In the genomic region with DNA sequence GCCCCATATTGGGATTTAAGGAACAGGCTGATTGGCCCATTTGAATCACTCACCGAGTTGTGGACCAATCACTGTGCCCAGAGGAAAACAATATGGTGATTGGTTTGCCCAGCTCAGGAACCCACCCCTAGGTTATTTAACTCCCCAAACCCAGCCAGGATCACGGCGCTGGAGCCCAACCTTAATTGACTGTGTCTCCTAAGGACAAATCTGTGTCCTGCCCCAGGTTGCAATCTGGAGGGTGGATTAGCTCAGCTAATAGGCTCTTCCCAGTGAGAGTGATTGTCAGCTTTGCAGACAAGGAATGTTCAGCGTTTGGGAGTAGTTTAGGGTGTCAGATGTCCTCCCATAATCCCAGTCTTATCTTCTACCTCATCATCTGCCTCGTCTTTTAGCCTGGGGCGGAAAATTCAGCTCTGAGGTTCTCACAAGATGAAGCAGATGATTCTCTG, we compare ENCODE assay signal across 1 cellular context.
A peak's percentile ranks its signal among the peaks of the same experiment; 100 is the strongest.
TF ChIP-seq lines count a peak whose summit lies in the region.

No MANE protein-coding gene starts in this region.

TF ChIP-seq in HEK293, 187 proteins besides CTCF, POLR2A, EP300 and RAD21:
- TF ChIP-seq, protein P1, sequence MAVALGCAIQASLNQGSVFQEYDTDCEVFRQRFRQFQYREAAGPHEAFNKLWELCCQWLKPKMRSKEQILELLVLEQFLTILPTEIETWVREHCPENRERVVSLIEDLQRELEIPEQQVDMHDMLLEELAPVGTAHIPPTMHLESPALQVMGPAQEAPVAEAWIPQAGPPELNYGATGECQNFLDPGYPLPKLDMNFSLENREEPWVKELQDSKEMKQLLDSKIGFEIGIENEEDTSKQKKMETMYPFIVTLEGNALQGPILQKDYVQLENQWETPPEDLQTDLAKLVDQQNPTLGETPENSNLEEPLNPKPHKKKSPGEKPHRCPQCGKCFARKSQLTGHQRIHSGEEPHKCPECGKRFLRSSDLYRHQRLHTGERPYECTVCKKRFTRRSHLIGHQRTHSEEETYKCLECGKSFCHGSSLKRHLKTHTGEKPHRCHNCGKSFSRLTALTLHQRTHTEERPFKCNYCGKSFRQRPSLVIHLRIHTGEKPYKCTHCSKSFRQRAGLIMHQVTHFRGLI (tag by site-specific recombination; IDR thresholded peaks at IDR 0.05): peak; percentile 81
- TF ChIP-seq ZNF501 (tag by site-specific recombination; IDR thresholded peaks at IDR 0.05) (no peak), SP2 (tag by site-specific recombination; IDR thresholded peaks at IDR 0.05) (peak; percentile 20; the same call in 1 of the 2 replicates), ZBTB21 (tag by site-specific recombination; IDR thresholded peaks at IDR 0.05) (no peak)
- TF ChIP-seq, protein P2, sequence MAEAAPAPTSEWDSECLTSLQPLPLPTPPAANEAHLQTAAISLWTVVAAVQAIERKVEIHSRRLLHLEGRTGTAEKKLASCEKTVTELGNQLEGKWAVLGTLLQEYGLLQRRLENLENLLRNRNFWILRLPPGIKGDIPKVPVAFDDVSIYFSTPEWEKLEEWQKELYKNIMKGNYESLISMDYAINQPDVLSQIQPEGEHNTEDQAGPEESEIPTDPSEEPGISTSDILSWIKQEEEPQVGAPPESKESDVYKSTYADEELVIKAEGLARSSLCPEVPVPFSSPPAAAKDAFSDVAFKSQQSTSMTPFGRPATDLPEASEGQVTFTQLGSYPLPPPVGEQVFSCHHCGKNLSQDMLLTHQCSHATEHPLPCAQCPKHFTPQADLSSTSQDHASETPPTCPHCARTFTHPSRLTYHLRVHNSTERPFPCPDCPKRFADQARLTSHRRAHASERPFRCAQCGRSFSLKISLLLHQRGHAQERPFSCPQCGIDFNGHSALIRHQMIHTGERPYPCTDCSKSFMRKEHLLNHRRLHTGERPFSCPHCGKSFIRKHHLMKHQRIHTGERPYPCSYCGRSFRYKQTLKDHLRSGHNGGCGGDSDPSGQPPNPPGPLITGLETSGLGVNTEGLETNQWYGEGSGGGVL (tag by site-specific recombination; IDR thresholded peaks at IDR 0.05): 0 out of 2 replicates have a peak, but pooled peaks have one; percentile 27
- TF ChIP-seq, protein P3, sequence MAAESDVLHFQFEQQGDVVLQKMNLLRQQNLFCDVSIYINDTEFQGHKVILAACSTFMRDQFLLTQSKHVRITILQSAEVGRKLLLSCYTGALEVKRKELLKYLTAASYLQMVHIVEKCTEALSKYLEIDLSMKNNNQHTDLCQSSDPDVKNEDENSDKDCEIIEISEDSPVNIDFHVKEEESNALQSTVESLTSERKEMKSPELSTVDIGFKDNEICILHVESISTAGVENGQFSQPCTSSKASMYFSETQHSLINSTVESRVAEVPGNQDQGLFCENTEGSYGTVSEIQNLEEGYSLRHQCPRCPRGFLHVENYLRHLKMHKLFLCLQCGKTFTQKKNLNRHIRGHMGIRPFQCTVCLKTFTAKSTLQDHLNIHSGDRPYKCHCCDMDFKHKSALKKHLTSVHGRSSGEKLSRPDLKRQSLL (tag by site-specific recombination; IDR thresholded peaks at IDR 0.05): peak; percentile 73; the same call in 1 of the 2 replicates
